Comparison of ENCODE assay signal across 28 cellular contexts in genomic region chr5:145801195-145801594, GRCh38.
"Had no signal": no experiment of that assay in that cellular context is flagged by ENCODE, and none has a peak within 500 bp of the region (broad histone marks: within the 10 kb centered on the region; RNA-seq: fewer than 3 reads in every experiment).

No MANE protein-coding gene starts in this region.

- H3K9me3 ChIP-seq: ascending aorta, body of pancreas, SJSA1 had no signal

- H3K4me1 Mint-ChIP-seq: activated naive CD4-positive, alpha-beta T cell treated with anti-CD3 and anti-CD28 coated beads, Interleukin-2, amount 50 U/mL, for 24 hours had no signal

- H3K9me3 Mint-ChIP-seq: activated naive CD4-positive, alpha-beta T cell treated with anti-CD3 and anti-CD28 coated beads, Interleukin-2, amount 50 U/mL, for 24 hours had no signal

- H3K36me3 ChIP-seq: cardiac muscle cell, SJSA1 had no signal

- H3K27ac ChIP-seq: ascending aorta, body of pancreas, cardiac muscle cell, SJSA1 had no signal

- ATAC-seq: activated CD4-positive, CD25-positive, alpha-beta regulatory T cell treated with anti-CD3 and anti-CD28 coated beads, Interleukin-2, amount 50 U/mL, for 24 hours; activated CD8-positive, alpha-beta T cell treated with anti-CD3 and anti-CD28 coated beads for 36 hours; body of pancreas; Panc1; SK-N-SH treated with all-trans-retinoic acid at 6 μM for 48 hours had no signal

- H3K27ac Mint-ChIP-seq: activated CD8-positive, alpha-beta T cell treated with anti-CD3 and anti-CD28 coated beads for 36 hours; activated naive CD4-positive, alpha-beta T cell treated with anti-CD3 and anti-CD28 coated beads, Interleukin-2, amount 50 U/mL, for 24 hours had no signal

- H3K4me3 ChIP-seq: ascending aorta, body of pancreas, cardiac muscle cell, SJSA1 had no signal

- H3K27me3 ChIP-seq: ascending aorta, body of pancreas, cardiac muscle cell, SJSA1 had no signal

- DNase-seq: activated CD4-positive, alpha-beta T cell treated with anti-CD3 and anti-CD28 coated beads for 4 hours; activated CD8-positive, alpha-beta memory T cell treated with anti-CD3 and anti-CD28 coated beads, Interleukin-2, amount 50 U/mL, for 48 hours; activated CD8-positive, alpha-beta T cell treated with anti-CD3 and anti-CD28 coated beads for 36 hours; activated effector memory CD4-positive, alpha-beta T cell treated with Interleukin-2 at 50 U/mL for 16 hours; activated naive CD4-positive, alpha-beta T cell; activated T-cell treated with anti-CD3 and anti-CD28 coated beads, Interleukin-2, amount 50 U/mL, for 1 hour; amniotic stem cell; body of pancreas; Kasumi-1; KBM-7; NCI-H1092; NCI-H1417; NCI-H1930; NCI-H2107; NCI-H2171 treated with DMSO at 0.1 percent for 48 hours; NCI-H226; NCI-H526 treated with DMSO at 0.1 percent for 48 hours; NCI-H82; RPMI8226; SHP77; SW 1271 had no signal

- H3K36me3 Mint-ChIP-seq: activated naive CD4-positive, alpha-beta T cell treated with anti-CD3 and anti-CD28 coated beads, Interleukin-2, amount 50 U/mL, for 24 hours had no signal

- H3K4me3 Mint-ChIP-seq: activated CD8-positive, alpha-beta T cell treated with anti-CD3 and anti-CD28 coated beads for 36 hours; activated naive CD4-positive, alpha-beta T cell treated with anti-CD3 and anti-CD28 coated beads, Interleukin-2, amount 50 U/mL, for 24 hours had no signal

- H3K27me3 Mint-ChIP-seq: activated naive CD4-positive, alpha-beta T cell treated with anti-CD3 and anti-CD28 coated beads, Interleukin-2, amount 50 U/mL, for 24 hours had no signal

- H3K4me1 ChIP-seq: ascending aorta had no signal
